Comparison of ENCODE assay signal across 10 cellular contexts in the genomic region with DNA sequence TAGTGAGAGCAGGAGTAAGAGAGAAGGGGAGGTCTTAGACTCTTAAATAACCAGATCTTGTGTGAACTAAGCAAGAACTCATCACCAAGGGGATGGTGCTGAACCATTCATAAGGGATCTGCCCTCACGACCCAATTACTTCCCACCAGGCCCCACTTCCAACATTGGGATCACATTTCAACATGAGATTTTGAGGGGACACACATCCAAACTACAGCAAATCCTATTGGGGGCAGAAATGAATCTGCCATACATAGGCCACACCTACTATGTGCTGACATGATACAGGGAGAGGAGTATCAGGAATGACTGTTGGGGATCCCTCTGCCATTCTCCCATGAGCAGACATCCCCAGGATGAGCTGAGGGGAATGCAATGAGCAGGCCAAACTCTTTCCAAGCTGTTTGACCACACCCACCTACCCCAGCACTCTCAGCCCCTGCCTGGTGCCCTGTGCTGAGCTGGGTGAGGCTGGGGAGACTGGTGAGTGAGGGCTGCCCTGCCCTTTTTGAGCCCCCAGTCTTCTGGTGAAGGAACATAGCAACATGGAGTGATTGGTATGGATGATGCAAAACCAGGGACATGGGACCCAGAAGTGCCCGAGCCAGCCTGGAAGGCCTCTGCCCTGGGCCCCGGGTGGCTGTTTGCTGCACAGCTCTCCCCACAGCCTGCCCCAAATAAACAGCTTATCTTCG. TPM values are rescaled to one million over a fixed set of nuclear protein-coding genes. Genes with fewer than 3 reads are reported as not detected.
DNase-seq lines count a peak whose midpoint lies in the region; ATAC-seq, FAIRE-seq and TF ChIP-seq lines count a peak whose summit lies in the region.
"Had no signal": no experiment of that assay in that cellular context is flagged by ENCODE, and none has a peak within 500 bp of the region (broad histone marks: within the 10 kb centered on the region; RNA-seq: fewer than 3 reads in every experiment).

No MANE protein-coding gene starts in this region.

- peak overlapping the region; percentile 87 for H2AK5ac ChIP-seq in mesenchymal stem cell (ENCODE audit: low read length, severe bottlenecking)

- H3K4me1 ChIP-seq in left ventricle myocardium inferior, result peaks cover 35% of the 10 kb centered on the region
- peaks cover 16% of the 10 kb centered on the region for H3K4me1 ChIP-seq in mesenchymal stem cell (ENCODE audit: control insufficient read depth, insufficient read depth, low read depth, low read length)

- H3K23ac ChIP-seq in mesenchymal stem cell (ENCODE audit: low read length in 2 of 2), result no peak overlapping the region

- no peaks in the 10 kb centered on the region for H3K9me3 Mint-ChIP-seq in activated naive CD8-positive, alpha-beta T cell treated with anti-CD3 and anti-CD28 coated beads, Interleukin-2, amount 50 U/mL, for 24 hours

- no peak overlapping the region for H2BK5ac ChIP-seq in mesenchymal stem cell (ENCODE audit: low read depth, low read length, poor library complexity, severe bottlenecking)

- H3K27ac ChIP-seq in left ventricle myocardium inferior (replicated peaks), result peak overlapping the region; percentile 93
- no peak overlapping the region for H3K27ac ChIP-seq in mesenchymal stem cell (ENCODE audit: low read length, poor library complexity, severe bottlenecking)

- no peak overlapping the region for H2BK15ac ChIP-seq in mesenchymal stem cell (ENCODE audit: low read depth, poor library complexity, severe bottlenecking)

- H3K36me3 ChIP-seq in left ventricle myocardium inferior, result peaks cover 33% of the 10 kb centered on the region
- peaks cover 21 to 33% of the 10 kb centered on the region in 2 experiments for H3K36me3 ChIP-seq in mesenchymal stem cell (ENCODE audit: control insufficient read depth in 1 of 2, insufficient read depth in 2 of 2, low read depth in 1 of 2, low read length in 2 of 2)

- H4K91ac ChIP-seq in mesenchymal stem cell (ENCODE audit: low read length), result peak overlapping the region; percentile 85

- peak overlapping the region; percentile 98 for H4K8ac ChIP-seq in mesenchymal stem cell (ENCODE audit: low read length)

- DNase-seq in left ventricle myocardium inferior, result no peak
- no peak for DNase-seq in left cardiac atrium
- no peak for DNase-seq in activated naive CD8-positive, alpha-beta T cell treated with anti-CD3 and anti-CD28 coated beads, Interleukin-2, amount 50 U/mL, for 24 hours
- DNase-seq in mesenchymal stem cell, result no peak
- DNase-seq in H54 (ENCODE audit: insufficient read length, low spot score), result no peak
- no peak for DNase-seq in NCI-H345 (lab: John Stamatoyannopoulos, UW)
- DNase-seq in activated CD4-positive, alpha-beta T cell treated with anti-CD3 and anti-CD28 coated beads for 48 hours, result no peak
- DNase-seq: NCI-H146; stimulated activated CD4-positive, alpha-beta T cell treated with anti-CD3 and anti-CD28 coated beads, Interleukin-4, amount 100 ng/mL, for 4 hours had no signal

- H2BK120ac ChIP-seq in mesenchymal stem cell (ENCODE audit: low read depth, low read length), result no peak overlapping the region

- H3K36me3 Mint-ChIP-seq in activated naive CD8-positive, alpha-beta T cell treated with anti-CD3 and anti-CD28 coated beads, Interleukin-2, amount 50 U/mL, for 24 hours (ENCODE audit: low read depth), result peaks cover 26% of the 10 kb centered on the region

- peaks cover 3% of the 10 kb centered on the region for H3K27me3 Mint-ChIP-seq in activated naive CD8-positive, alpha-beta T cell treated with anti-CD3 and anti-CD28 coated beads, Interleukin-2, amount 50 U/mL, for 24 hours

- peak overlapping the region; percentile 95 for H3K9ac ChIP-seq in mesenchymal stem cell (ENCODE audit: low read length)

- H3K4me2 ChIP-seq in mesenchymal stem cell (ENCODE audit: low read length, poor library complexity, severe bottlenecking), result no peak overlapping the region

- no peak for TF ChIP-seq CTCF in left ventricle myocardium inferior (IDR thresholded peaks at IDR 0.05; ENCODE audit: borderline replicate concordance)

- peaks cover 38% of the 10 kb centered on the region for H3K4me1 Mint-ChIP-seq in activated naive CD8-positive, alpha-beta T cell treated with anti-CD3 and anti-CD28 coated beads, Interleukin-2, amount 50 U/mL, for 24 hours

- peak overlapping the region; percentile 94 for H3K27ac Mint-ChIP-seq in activated naive CD8-positive, alpha-beta T cell treated with anti-CD3 and anti-CD28 coated beads, Interleukin-2, amount 50 U/mL, for 24 hours

- no peak overlapping the region for H3K14ac ChIP-seq in mesenchymal stem cell (ENCODE audit: low read length in 2 of 2)

- no peak overlapping the region for H2AFZ ChIP-seq in mesenchymal stem cell (ENCODE audit: low read depth, low read length)

- intact Hi-C loops in left ventricle myocardium inferior (cut with micrococcal nuclease) (no loop called here), left cardiac atrium (cut with DNase I) (loop anchor here in 1 of 2 donors (5.0 kb wide), 1 partner anchor 173 kb away; no protein-coding TSS in a partner anchor)

- ATAC-seq in left cardiac atrium (no peak), GM21619 (IDR thresholded peaks at IDR 0.05; ENCODE audit: unreplicated experiment) (no peak)
- no peak for ATAC-seq in activated naive CD8-positive, alpha-beta T cell treated with anti-CD3 and anti-CD28 coated beads, Interleukin-2, amount 50 U/mL, for 24 hours

- H3K4me3 ChIP-seq in left ventricle myocardium inferior, result peak overlapping the region; percentile 71
- H3K4me3 ChIP-seq in mesenchymal stem cell (ENCODE audit: insufficient read depth in 1 of 2, low read depth in 1 of 2, low read length in 2 of 2), result peak overlapping the region in 1 of 2 experiments; percentile 91

- no peak for TF ChIP-seq POLR2A in H54 (IDR thresholded peaks at IDR 0.05; ENCODE audit: low read depth, low read length)

- H3K79me1 ChIP-seq in mesenchymal stem cell (replicated peaks; ENCODE audit: low read length, poor library complexity, severe bottlenecking), result peaks cover 30% of the 10 kb centered on the region

- H3K4me3 Mint-ChIP-seq in activated naive CD8-positive, alpha-beta T cell treated with anti-CD3 and anti-CD28 coated beads, Interleukin-2, amount 50 U/mL, for 24 hours, result peak overlapping the region; percentile 88

- no peaks in the 10 kb centered on the region for H3K27me3 ChIP-seq in left ventricle myocardium inferior (ENCODE audit: low read depth)
- H3K27me3 ChIP-seq in mesenchymal stem cell (ENCODE audit: control insufficient read depth in 1 of 2, insufficient read depth in 1 of 2, low read length in 2 of 2), result no peaks in the 10 kb centered on the region

- peak overlapping the region in 1 of 2 experiments; percentile 34 for H3K18ac ChIP-seq in mesenchymal stem cell (ENCODE audit: low read depth in 1 of 2, low read length in 2 of 2)

- FAIRE-seq in H54 (lab: Jason Lieb, UNC), result no peak

- H2BK12ac ChIP-seq in mesenchymal stem cell (ENCODE audit: low read length in 2 of 2), result peak overlapping the region in 1 of 2 experiments; percentile 50

- 85% methylated on average over 4 of the region's 4 CpGs for WGBS in mesenchymal stem cell

- H3K9me3 ChIP-seq in left ventricle myocardium inferior (replicated peaks) (peaks cover 8% of the 10 kb centered on the region), mesenchymal stem cell (ENCODE audit: control insufficient read depth, low read length) (peaks cover 4% of the 10 kb centered on the region)

- H3K4ac ChIP-seq in mesenchymal stem cell (ENCODE audit: low read depth in 1 of 2, low read length in 2 of 2), result peak overlapping the region; percentile 42 to 52

RNA-seq across cellular contexts. Expression of a gene that starts 1.2 kb away (rescaled TPM):
- total RNA-seq in left ventricle myocardium inferior (0.25 TPM), left cardiac atrium (under 1 TPM; 0.24 to 0.94 TPM)
- polyA plus RNA-seq in mesenchymal stem cell (2013, experiment 1 of 2), result 3.9 TPM
- polyA plus RNA-seq in mesenchymal stem cell (2013, experiment 2 of 2), result 3.8 TPM

RNA-seq across cellular contexts. Expression of a gene that starts 27.6 kb away (rescaled TPM):
- total RNA-seq in left ventricle myocardium inferior (25.4 TPM), left cardiac atrium (10 to 100 TPM; 22.7 to 23.1 TPM)
- 14.3 TPM for polyA plus RNA-seq in mesenchymal stem cell (2013, experiment 1 of 2)
- 14.1 TPM for polyA plus RNA-seq in mesenchymal stem cell (2013, experiment 2 of 2)

RNA-seq across cellular contexts. Expression of a gene that starts 32.3 kb away (rescaled TPM):
- total RNA-seq in left ventricle myocardium inferior (0.08 TPM), left cardiac atrium (under 1 TPM; 0.12 to 0.13 TPM)
- under 0.01 TPM for polyA plus RNA-seq in mesenchymal stem cell (2013, experiment 1 of 2)
- under 0.01 TPM for polyA plus RNA-seq in mesenchymal stem cell (2013, experiment 2 of 2)

RNA-seq across cellular contexts. Expression of a gene that starts 40.1 kb away (rescaled TPM):
- total RNA-seq in left ventricle myocardium inferior (42.0 TPM), left cardiac atrium (10 to 100 TPM; 27.5 to 41.9 TPM)
- 15.7 TPM for polyA plus RNA-seq in mesenchymal stem cell (2013, experiment 1 of 2)
- polyA plus RNA-seq in mesenchymal stem cell (2013, experiment 2 of 2), result 15.2 TPM

RNA-seq across cellular contexts. Expression of a gene that starts 45.3 kb away (rescaled TPM):
- total RNA-seq in left ventricle myocardium inferior (6.4 TPM), left cardiac atrium (1 to 10 TPM; 8.1 to 8.2 TPM)
- 9.7 TPM for polyA plus RNA-seq in mesenchymal stem cell (2013, experiment 1 of 2)
- 9.2 TPM for polyA plus RNA-seq in mesenchymal stem cell (2013, experiment 2 of 2)
